ENCODE assay signal across 1 cellular context in the genomic region with DNA sequence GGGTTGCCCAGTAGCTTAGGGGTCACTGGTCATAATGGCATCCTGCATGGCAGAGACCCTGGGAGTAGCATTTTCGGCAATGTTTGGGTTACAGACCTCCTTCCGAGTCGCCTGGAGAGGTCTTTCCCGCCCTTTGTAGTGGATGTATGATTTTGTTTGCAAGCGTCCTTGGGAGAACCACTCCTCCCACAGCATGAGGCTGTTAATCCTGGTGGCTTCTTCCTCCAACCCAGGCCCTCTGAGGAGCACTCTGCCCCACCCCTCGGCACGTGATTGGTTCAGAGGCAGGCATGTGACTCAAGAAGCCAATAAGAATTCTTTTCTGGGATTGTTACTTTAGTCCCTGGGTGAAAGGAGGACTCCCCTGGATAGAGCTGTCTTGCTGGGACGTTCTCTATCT.
TF ChIP-seq lines count a peak whose summit lies in the region.

No MANE protein-coding gene starts in this region.

TF ChIP-seq in GM12878, 131 proteins besides CTCF, POLR2A, EP300 and RAD21:
- TF ChIP-seq, protein P1, sequence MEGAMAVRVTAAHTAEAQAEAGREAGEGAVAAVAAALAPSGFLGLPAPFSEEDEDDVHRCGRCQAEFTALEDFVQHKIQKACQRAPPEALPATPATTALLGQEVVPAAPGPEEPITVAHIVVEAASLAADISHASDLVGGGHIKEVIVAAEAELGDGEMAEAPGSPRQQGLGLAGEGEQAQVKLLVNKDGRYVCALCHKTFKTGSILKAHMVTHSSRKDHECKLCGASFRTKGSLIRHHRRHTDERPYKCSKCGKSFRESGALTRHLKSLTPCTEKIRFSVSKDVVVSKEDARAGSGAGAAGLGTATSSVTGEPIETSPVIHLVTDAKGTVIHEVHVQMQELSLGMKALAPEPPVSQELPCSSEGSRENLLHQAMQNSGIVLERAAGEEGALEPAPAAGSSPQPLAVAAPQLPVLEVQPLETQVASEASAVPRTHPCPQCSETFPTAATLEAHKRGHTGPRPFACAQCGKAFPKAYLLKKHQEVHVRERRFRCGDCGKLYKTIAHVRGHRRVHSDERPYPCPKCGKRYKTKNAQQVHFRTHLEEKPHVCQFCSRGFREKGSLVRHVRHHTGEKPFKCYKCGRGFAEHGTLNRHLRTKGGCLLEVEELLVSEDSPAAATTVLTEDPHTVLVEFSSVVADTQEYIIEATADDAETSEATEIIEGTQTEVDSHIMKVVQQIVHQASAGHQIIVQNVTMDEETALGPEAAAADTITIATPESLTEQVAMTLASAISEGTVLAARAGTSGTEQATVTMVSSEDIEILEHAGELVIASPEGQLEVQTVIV (IDR thresholded peaks at IDR 0.05; ENCODE audit: borderline replicate concordance, partially characterized antibody) = no peak
- TF ChIP-seq, protein P2, sequence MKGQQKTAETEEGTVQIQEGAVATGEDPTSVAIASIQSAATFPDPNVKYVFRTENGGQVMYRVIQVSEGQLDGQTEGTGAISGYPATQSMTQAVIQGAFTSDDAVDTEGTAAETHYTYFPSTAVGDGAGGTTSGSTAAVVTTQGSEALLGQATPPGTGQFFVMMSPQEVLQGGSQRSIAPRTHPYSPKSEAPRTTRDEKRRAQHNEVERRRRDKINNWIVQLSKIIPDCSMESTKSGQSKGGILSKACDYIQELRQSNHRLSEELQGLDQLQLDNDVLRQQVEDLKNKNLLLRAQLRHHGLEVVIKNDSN (IDR thresholded peaks at IDR 0.05; ENCODE audit: borderline replicate concordance, extremely low read length, insufficient read depth, low read depth, low read length) = peak; percentile 50
